In genomic region chr7:35076-35680, GRCh38 we compare ENCODE assay signal across 8 cellular contexts.
DNase-seq lines count a peak whose midpoint lies in the region; ATAC-seq, FAIRE-seq and TF ChIP-seq lines count a peak whose summit lies in the region.
"Not testable (repeated sequence)": the region's sequence is repeated elsewhere in the genome, so short reads cannot be mapped to it uniquely, and the experiment has no call there.

No MANE protein-coding gene starts in this region.

- DNase-seq in GM23338 (ENCODE audit: low spot score); GM12878 (ENCODE audit: low read depth, low spot score): not testable (repeated sequence)
- peak; percentile 71 for DNase-seq in epithelial cell of esophagus (ENCODE audit: low read depth)
- peak; percentile 76 for DNase-seq in cardiac septum (ENCODE audit: low spot score)
- peak; percentile 32 for DNase-seq in kidney tubule cell (ENCODE audit: low spot score)
- peak; percentile 54 for DNase-seq in mesendoderm
- DNase-seq in prostate gland (ENCODE audit: low spot score): peak; percentile 1
- peak; percentile 44 to 72 for DNase-seq in upper lobe of left lung

- H2AK5ac ChIP-seq in mesendoderm (ENCODE audit: low read length): not testable (repeated sequence)

- not testable (repeated sequence) for H4K20me1 ChIP-seq in GM23338 (replicated peaks; ENCODE audit: insufficient read depth); GM12878 (ENCODE audit: control insufficient read depth, insufficient read depth)

- H2BK120ac ChIP-seq in mesendoderm (ENCODE audit: low read depth, low read length): not testable (repeated sequence)

- not testable (repeated sequence) for BruUV-seq in GM12878 (replicated peaks; lab: Mats Ljungman, UMichigan)

- H3K36me3 ChIP-seq in GM23338 (ENCODE audit: insufficient read depth); GM12878 (ENCODE audit: control insufficient read depth in 2 of 2, insufficient read depth in 2 of 2, low read length in 1 of 2); mesendoderm (ENCODE audit: control insufficient read depth, insufficient read depth, low read length); prostate gland; upper lobe of left lung: not testable (repeated sequence)

- TF ChIP-seq CTCF in GM23338 (conservative IDR thresholded peaks at IDR 0.05; ENCODE audit: low read depth in 2 of 2); GM12878 (IDR thresholded peaks at IDR 0.05 in 2 of 3, conservative IDR thresholded peaks at IDR 0.05 in 1 of 3; ENCODE audit: control insufficient read depth in 2 of 3, extremely low read depth in 1 of 3, insufficient read depth in 1 of 3, low read depth in 3 of 3, low read length in 3 of 3); epithelial cell of esophagus (IDR thresholded peaks at IDR 0.05; ENCODE audit: insufficient read depth, low read depth, low read length, missing control alignments); prostate gland (IDR thresholded peaks at IDR 0.05); upper lobe of left lung (IDR thresholded peaks at IDR 0.05): not testable (repeated sequence)

- CTCF ChIA-PET in GM12878 (lab: Yijun Ruan, JAX): not testable (repeated sequence)

- H3K18ac ChIP-seq in mesendoderm (ENCODE audit: low read length): peak overlapping the region; percentile 30

- not testable (repeated sequence) for H4K5ac ChIP-seq in mesendoderm (ENCODE audit: low read length)

- SMC1A ChIA-PET in GM12878 (lab: Charles Lee; ENCODE audit: uncharacterized antibody, unreplicated experiment): not testable (repeated sequence)

- TF ChIP-seq EP300 in GM12878 (IDR thresholded peaks at IDR 0.05; ENCODE audit: borderline replicate concordance in 1 of 2, control insufficient read depth in 1 of 2, low read depth in 2 of 2, low read length in 2 of 2); upper lobe of left lung (IDR thresholded peaks at IDR 0.05): not testable (repeated sequence)

- RAD21 ChIA-PET in GM12878 (lab: Charles Lee; ENCODE audit: unreplicated experiment): not testable (repeated sequence)

- not testable (repeated sequence) for H2AFZ ChIP-seq in GM23338; GM12878 (ENCODE audit: control insufficient read depth, low read depth, low read length)

- not testable (repeated sequence) for H3K27me3 Mint-ChIP-seq in GM23338 (ENCODE audit: insufficient read depth, low read depth, poor library complexity)

- not testable (repeated sequence) for H3K9me2 ChIP-seq in GM23338 (ENCODE audit: insufficient read depth)

- not testable (repeated sequence) for H3K4me1 Mint-ChIP-seq in GM23338

- H3K4me1 ChIP-seq in GM23338 (ENCODE audit: insufficient read depth); GM12878 (ENCODE audit: control insufficient read depth, insufficient read depth, low read length); mesendoderm (ENCODE audit: control insufficient read depth, low read depth, low read length); prostate gland (replicated peaks); upper lobe of left lung: not testable (repeated sequence)

- H3K79me2 ChIP-seq in GM23338 (replicated peaks; ENCODE audit: insufficient read depth); GM12878 (ENCODE audit: control insufficient read depth, insufficient read depth, low read length); mesendoderm (ENCODE audit: control insufficient read depth, insufficient read depth, low read length): not testable (repeated sequence)

- POLR2A ChIA-PET in GM12878 (lab: Charles Lee): not testable (repeated sequence)

- H3K27ac Mint-ChIP-seq in GM23338: not testable (repeated sequence)

- H3K56ac ChIP-seq in mesendoderm (ENCODE audit: low read length): peak overlapping the region; percentile 60

- not testable (repeated sequence) for H2BK15ac ChIP-seq in mesendoderm (replicated peaks; ENCODE audit: low read depth)

- H3F3A ChIP-seq in GM23338 (replicated peaks; ENCODE audit: low read depth): not testable (repeated sequence)

- FAIRE-seq in GM12878 (lab: Jason Lieb, UNC): not testable (repeated sequence)

- not testable (repeated sequence) for H3K36me3 Mint-ChIP-seq in GM23338 (ENCODE audit: low read depth)

- not testable (repeated sequence) for H3K9me3 ChIP-seq in GM12878 (replicated peaks; ENCODE audit: control insufficient read depth, insufficient read depth, low read length); prostate gland; upper lobe of left lung

- TF ChIP-seq RAD21 in GM12878 (IDR thresholded peaks at IDR 0.05; ENCODE audit: insufficient read depth, low read depth, low read length): not testable (repeated sequence)

- intact Hi-C loops in GM12878 (cut with micrococcal nuclease; ENCODE audit: unreplicated experiment); cardiac septum (cut with DNase I); prostate gland (cut with DNase I): not testable (repeated sequence)

- H2BK5ac ChIP-seq in mesendoderm (ENCODE audit: low read length): not testable (repeated sequence)

- H3K4me3 ChIP-seq in GM23338; GM12878; epithelial cell of esophagus (ENCODE audit: low read length); mesendoderm (ENCODE audit: low read length); prostate gland: not testable (repeated sequence)
- H3K4me3 ChIP-seq in upper lobe of left lung: peak overlapping the region in 2 of 4 donors; percentile 8 to 20

- not testable (repeated sequence) for H3K4ac ChIP-seq in mesendoderm (ENCODE audit: low read depth, low read length)

- in situ Hi-C loops in GM12878 (cut with MboI): not testable (repeated sequence)

- not testable (repeated sequence) for H3K23ac ChIP-seq in mesendoderm (ENCODE audit: low read length)

- H4K8ac ChIP-seq in mesendoderm (ENCODE audit: low read depth, low read length): not testable (repeated sequence)

- H3K4me3 Mint-ChIP-seq in GM23338: not testable (repeated sequence)

- H3K4me2 ChIP-seq in GM23338; GM12878 (ENCODE audit: control insufficient read depth, insufficient read depth); mesendoderm (ENCODE audit: low read length): not testable (repeated sequence)

- 4% methylated on average over 4 of the region's 11 CpGs for WGBS in GM12878 (ENCODE audit: insufficient coverage, insufficient replicate concordance, low lambda C conversion rate, missing lambda C conversion rate)
- WGBS in mesendoderm (ENCODE audit: extremely low coverage, insufficient coverage, low lambda C conversion rate): no CpG with 5 or more reads among the region's 11 CpGs
- 68% methylated on average over 4 of the region's 11 CpGs for WGBS in prostate gland
- 25 to 62% methylated on average over 2 to 10 of the region's 11 CpGs for WGBS in upper lobe of left lung, 2 donors

- H3K27me3 ChIP-seq in GM23338 (ENCODE audit: insufficient read depth); GM12878 (replicated peaks in 1 of 2; ENCODE audit: control insufficient read depth in 2 of 2, insufficient read depth in 2 of 2, low read length in 1 of 2); mesendoderm (ENCODE audit: insufficient read depth, low read length, poor library complexity); prostate gland (replicated peaks; ENCODE audit: insufficient read depth); upper lobe of left lung: not testable (repeated sequence)

- H3K9ac ChIP-seq in GM12878 (ENCODE audit: control insufficient read depth, insufficient read depth, low read length); mesendoderm (ENCODE audit: low read length): not testable (repeated sequence)

- TF ChIP-seq POLR2A in GM12878 (IDR thresholded peaks at IDR 0.05; ENCODE audit: low read depth, low read length); prostate gland (IDR thresholded peaks at IDR 0.05); upper lobe of left lung (IDR thresholded peaks at IDR 0.05): not testable (repeated sequence)

- ATAC-seq in GM23338: peak; percentile 9; the same call in 2 of the 3 replicates
- not testable (repeated sequence) for ATAC-seq in GM12878; upper lobe of left lung (ENCODE audit: low FRiP score in 2 of 2)

- not testable (repeated sequence) for H3K9me3 Mint-ChIP-seq in GM23338

- not testable (repeated sequence) for H3K79me1 ChIP-seq in mesendoderm (ENCODE audit: low read length)

- H3K27ac ChIP-seq in GM23338 (ENCODE audit: low read depth); GM12878 (ENCODE audit: control insufficient read depth, insufficient read depth); mesendoderm (ENCODE audit: low read depth, low read length); prostate gland: not testable (repeated sequence)
- H3K27ac ChIP-seq in upper lobe of left lung: peak overlapping the region in 2 of 4 donors; percentile 49 to 70

TF ChIP-seq in GM12878, 131 proteins besides CTCF, POLR2A, EP300 and RAD21:
- 0 out of 2 replicates have a peak, but pooled peaks have one; percentile 8 for TF ChIP-seq JUNB (IDR thresholded peaks at IDR 0.05)
